Comparison of ENCODE assay signal across 18 cellular contexts in genomic region chr2:43043471-43043870, GRCh38.
DNase-seq lines count a peak whose midpoint lies in the region; ATAC-seq and TF ChIP-seq lines count a peak whose summit lies in the region.
"Had no signal": no experiment of that assay in that cellular context is flagged by ENCODE, and none has a peak within 500 bp of the region (broad histone marks: within the 10 kb centered on the region; RNA-seq: fewer than 3 reads in every experiment).

No MANE protein-coding gene starts in this region.

- no peaks in the 10 kb centered on the region for H3K36me3 ChIP-seq in osteoblast (ENCODE audit: insufficient read depth, low read length)
- H3K36me3 ChIP-seq: neutrophil, transverse colon had no signal

- H3K27me3 Mint-ChIP-seq in activated naive CD8-positive, alpha-beta T cell = no peaks in the 10 kb centered on the region
- no peaks in the 10 kb centered on the region for H3K27me3 Mint-ChIP-seq in activated naive CD8-positive, alpha-beta T cell treated with anti-CD3 and anti-CD28 coated beads for 36 hours
- peaks cover 33% of the 10 kb centered on the region for H3K27me3 Mint-ChIP-seq in dendritic cell treated with granulocyte-macrophage colony-stimulating factor and Interleukin-4, amounts not matched to agents 40 ng/mL and 50 ng/mL, for 4 days
- H3K27me3 Mint-ChIP-seq in type B pancreatic cell = peaks cover 4% of the 10 kb centered on the region
- H3K27me3 Mint-ChIP-seq: T-helper 17 cell had no signal

- no peak overlapping the region for H2AFZ ChIP-seq in osteoblast (ENCODE audit: low read length)

- H3K4me3 Mint-ChIP-seq in activated naive CD8-positive, alpha-beta T cell = no peak overlapping the region
- no peak overlapping the region for H3K4me3 Mint-ChIP-seq in activated naive CD8-positive, alpha-beta T cell treated with anti-CD3 and anti-CD28 coated beads for 36 hours
- no peak overlapping the region for H3K4me3 Mint-ChIP-seq in dendritic cell treated with granulocyte-macrophage colony-stimulating factor and Interleukin-4, amounts not matched to agents 40 ng/mL and 50 ng/mL, for 4 days
- no peak overlapping the region for H3K4me3 Mint-ChIP-seq in type B pancreatic cell
- H3K4me3 Mint-ChIP-seq: T-helper 17 cell had no signal

- no peaks in the 10 kb centered on the region for H3K9me3 Mint-ChIP-seq in activated naive CD8-positive, alpha-beta T cell (ENCODE audit: low read depth)
- no peaks in the 10 kb centered on the region for H3K9me3 Mint-ChIP-seq in activated naive CD8-positive, alpha-beta T cell treated with anti-CD3 and anti-CD28 coated beads for 36 hours
- no peaks in the 10 kb centered on the region for H3K9me3 Mint-ChIP-seq in dendritic cell treated with granulocyte-macrophage colony-stimulating factor and Interleukin-4, amounts not matched to agents 40 ng/mL and 50 ng/mL, for 4 days
- peaks cover 5% of the 10 kb centered on the region for H3K9me3 Mint-ChIP-seq in type B pancreatic cell

- H3K4me2 ChIP-seq in osteoblast (ENCODE audit: insufficient read depth, low read length) = no peak overlapping the region

- no peaks in the 10 kb centered on the region for H3K27me3 ChIP-seq in osteoblast (ENCODE audit: insufficient read depth, low read length)
- H3K27me3 ChIP-seq: neutrophil, transverse colon had no signal

- H3K27ac Mint-ChIP-seq in activated naive CD8-positive, alpha-beta T cell = peak overlapping the region; percentile 6
- H3K27ac Mint-ChIP-seq in activated naive CD8-positive, alpha-beta T cell treated with anti-CD3 and anti-CD28 coated beads for 36 hours = no peak overlapping the region
- peak overlapping the region; percentile 14 for H3K27ac Mint-ChIP-seq in dendritic cell treated with granulocyte-macrophage colony-stimulating factor and Interleukin-4, amounts not matched to agents 40 ng/mL and 50 ng/mL, for 4 days
- peak overlapping the region; percentile 76 for H3K27ac Mint-ChIP-seq in type B pancreatic cell
- H3K27ac Mint-ChIP-seq: T-helper 17 cell had no signal

- H3K36me3 Mint-ChIP-seq in activated naive CD8-positive, alpha-beta T cell = no peaks in the 10 kb centered on the region
- H3K36me3 Mint-ChIP-seq in activated naive CD8-positive, alpha-beta T cell treated with anti-CD3 and anti-CD28 coated beads for 36 hours = no peaks in the 10 kb centered on the region
- H3K36me3 Mint-ChIP-seq in dendritic cell treated with granulocyte-macrophage colony-stimulating factor and Interleukin-4, amounts not matched to agents 40 ng/mL and 50 ng/mL, for 4 days (ENCODE audit: low read depth) = no peaks in the 10 kb centered on the region
- H3K36me3 Mint-ChIP-seq in type B pancreatic cell = no peaks in the 10 kb centered on the region

- ATAC-seq in HG02981 (IDR thresholded peaks at IDR 0.05; ENCODE audit: unreplicated experiment) = no peak
- ATAC-seq: esophagus mucosa, T-helper 17 cell had no signal

- no peaks in the 10 kb centered on the region for H3K9me3 ChIP-seq in osteoblast (ENCODE audit: low read depth, low read length)
- H3K9me3 ChIP-seq: neutrophil, transverse colon had no signal

- no peak overlapping the region for H3K27ac ChIP-seq in osteoblast (ENCODE audit: low read depth, low read length)
- H3K27ac ChIP-seq: neutrophil, transverse colon, VCaP had no signal

- no peaks in the 10 kb centered on the region for H4K20me1 ChIP-seq in osteoblast (ENCODE audit: insufficient read depth, low read length)

- H3K79me2 ChIP-seq in osteoblast (ENCODE audit: insufficient read depth, low read length) = no peaks in the 10 kb centered on the region

- no peak overlapping the region for H3K4me3 ChIP-seq in osteoblast (ENCODE audit: insufficient read depth, low read length)
- H3K4me3 ChIP-seq: transverse colon had no signal

- no peak for TF ChIP-seq CTCF in osteoblast (IDR thresholded peaks at IDR 0.05; ENCODE audit: extremely low read depth, low read depth, low read length)
- TF ChIP-seq CTCF in type B pancreatic cell (conservative IDR thresholded peaks at IDR 0.05) = no peak

- peaks cover 37% of the 10 kb centered on the region for H3K4me1 ChIP-seq in osteoblast (ENCODE audit: insufficient read depth, low read length)

- DNase-seq in activated naive CD8-positive, alpha-beta T cell treated with anti-CD3 and anti-CD28 coated beads for 36 hours = no peak
- DNase-seq in osteoblast (ENCODE audit: insufficient read length, low spot score, missing footprints) (peak; percentile 76), type B pancreatic cell (ENCODE audit: extremely low spot score, unreplicated experiment) (no peak), A172 (ENCODE audit: low spot score) (no peak), NCI-H2029 treated with DMSO at 0.1 percent for 48 hours (lab: John Stamatoyannopoulos, UW) (no peak)
- DNase-seq: activated gamma-delta T cell; amniotic stem cell; effector CD4-positive, alpha-beta T cell; KG1; NCI-H748 treated with DMSO at 0.1 percent for 48 hours; T-helper 17 cell; transverse colon had no signal

- intact Hi-C loops in dendritic cell treated with granulocyte-macrophage colony-stimulating factor and Interleukin-4, amounts not matched to agents 40 ng/mL and 50 ng/mL, for 4 days (cut with micrococcal nuclease) = no loop called here

- H3K4me1 Mint-ChIP-seq in activated naive CD8-positive, alpha-beta T cell (ENCODE audit: low read depth) = peaks cover 22% of the 10 kb centered on the region
- H3K4me1 Mint-ChIP-seq in activated naive CD8-positive, alpha-beta T cell treated with anti-CD3 and anti-CD28 coated beads for 36 hours = peaks cover 27% of the 10 kb centered on the region
- peaks cover 54% of the 10 kb centered on the region for H3K4me1 Mint-ChIP-seq in dendritic cell treated with granulocyte-macrophage colony-stimulating factor and Interleukin-4, amounts not matched to agents 40 ng/mL and 50 ng/mL, for 4 days (ENCODE audit: low read depth)
- H3K4me1 Mint-ChIP-seq in type B pancreatic cell (ENCODE audit: unreplicated experiment) = peaks cover 71% of the 10 kb centered on the region
